Comparison of ENCODE assay signal across 17 cellular contexts in genomic region chr5:140125637-140126036, GRCh38. TPM values are rescaled to one million over a fixed set of nuclear protein-coding genes. Genes with fewer than 3 reads are reported as not detected.
DNase-seq lines count a peak whose midpoint lies in the region; FAIRE-seq and TF ChIP-seq lines count a peak whose summit lies in the region.
"Had no signal": no experiment of that assay in that cellular context is flagged by ENCODE, and none has a peak within 500 bp of the region (broad histone marks: within the 10 kb centered on the region; RNA-seq: fewer than 3 reads in every experiment).

Gene IGIP, plus strand, starts transcription at chr5:140125937. Its CDS starts 2,540 bp downstream, at chr5:140128477.

- H3K27ac ChIP-seq in C4-2B = peak within 1 kb of the TSS; percentile 74
- H3K27ac ChIP-seq in cardiac muscle cell = peak within 1 kb of the TSS; percentile 87
- no peak within 1 kb of the TSS for H3K27ac ChIP-seq in effector memory CD4-positive, alpha-beta T cell (ENCODE audit: insufficient read depth, low read length, poor library complexity, severe bottlenecking)
- H3K27ac ChIP-seq: ascending aorta, RWPE1, WERI-Rb-1 had no signal

- TF ChIP-seq CTCF in C4-2B (conservative IDR thresholded peaks at IDR 0.05) (no peak), cardiac muscle cell (IDR thresholded peaks at IDR 0.05; ENCODE audit: low read depth, low read length) (no peak), subcutaneous adipose tissue (IDR thresholded peaks at IDR 0.05; ENCODE audit: low read depth) (no peak), D721Med (IDR thresholded peaks at IDR 0.05; ENCODE audit: insufficient read depth, missing control alignments) (no peak)

- no peaks in the 10 kb centered on the region for H3K36me3 ChIP-seq in cardiac muscle cell
- no peaks in the 10 kb centered on the region for H3K36me3 ChIP-seq in effector memory CD4-positive, alpha-beta T cell (ENCODE audit: control insufficient read depth, insufficient read depth, low read length)
- H3K36me3 ChIP-seq: ascending aorta, WERI-Rb-1 had no signal

- DNase-seq in cardiac muscle cell (ENCODE audit: low read depth in 1 of 2, low spot score in 1 of 2) = no peak
- no peak for DNase-seq in mesenteric fat pad (ENCODE audit: low spot score)
- DNase-seq in NCI-H446 treated with DMSO at 0.1 percent for 48 hours (lab: John Stamatoyannopoulos, UW) = no peak
- no peak for DNase-seq in effector memory CD4-positive, alpha-beta T cell
- DNase-seq in activated CD8-positive, alpha-beta memory T cell treated with anti-CD3 and anti-CD28 coated beads for 24 hours = no peak
- DNase-seq in D721Med (ENCODE audit: insufficient read length, low spot score) = no peak
- DNase-seq: activated CD8-positive, alpha-beta memory T cell treated with anti-CD3 and anti-CD28 coated beads, Interleukin-2, amount 50 U/mL, for 4 hours; CD4-positive, alpha-beta memory T cell; NCI-H2081; NCI-H226; NCI-H82; SK-N-SH; WERI-Rb-1 had no signal

- H3K4me1 ChIP-seq in cardiac muscle cell (ENCODE audit: low read depth) = peaks cover 30% of the 10 kb centered on the region
- peaks cover 3% of the 10 kb centered on the region for H3K4me1 ChIP-seq in effector memory CD4-positive, alpha-beta T cell (ENCODE audit: control insufficient read depth, insufficient read depth, low read length, poor library complexity, severe bottlenecking)

- no peak within 1 kb of the TSS for H3K4me3 ChIP-seq in cardiac muscle cell
- no peak within 1 kb of the TSS for H3K4me3 ChIP-seq in effector memory CD4-positive, alpha-beta T cell (ENCODE audit: insufficient read depth, low read depth, low read length, poor library complexity, severe bottlenecking)
- H3K4me3 ChIP-seq: ascending aorta had no signal

- H3K9me3 ChIP-seq in cardiac muscle cell (ENCODE audit: low read depth) = no peaks in the 10 kb centered on the region
- no peaks in the 10 kb centered on the region for H3K9me3 ChIP-seq in effector memory CD4-positive, alpha-beta T cell (ENCODE audit: control insufficient read depth, low read length)
- H3K9me3 ChIP-seq: ascending aorta, SK-N-SH had no signal

- no peak for FAIRE-seq in D721Med (lab: Jason Lieb, UNC)

- peaks cover under 1% of the 10 kb centered on the region for H3K27me3 ChIP-seq in cardiac muscle cell
- H3K27me3 ChIP-seq in effector memory CD4-positive, alpha-beta T cell (replicated peaks; ENCODE audit: control insufficient read depth, insufficient read depth, low read length, poor library complexity, severe bottlenecking) = no peaks in the 10 kb centered on the region
- H3K27me3 ChIP-seq: ascending aorta had no signal

RNA-seq across cellular contexts. Expression of gene IGIP, which starts in this region (rescaled TPM):
- total RNA-seq in cardiac muscle cell (1.5 and 4.8 TPM in 2 replicates), mesenteric fat pad (13.3 TPM), subcutaneous adipose tissue (10 to 100 TPM; 21.7 to 26.6 (median 24.4) TPM)
- polyA plus RNA-seq in cardiac muscle cell = 0.51 and 1.4 TPM in 2 replicates
